Comparison of ENCODE assay signal across 7 cellular contexts in the genomic region with DNA sequence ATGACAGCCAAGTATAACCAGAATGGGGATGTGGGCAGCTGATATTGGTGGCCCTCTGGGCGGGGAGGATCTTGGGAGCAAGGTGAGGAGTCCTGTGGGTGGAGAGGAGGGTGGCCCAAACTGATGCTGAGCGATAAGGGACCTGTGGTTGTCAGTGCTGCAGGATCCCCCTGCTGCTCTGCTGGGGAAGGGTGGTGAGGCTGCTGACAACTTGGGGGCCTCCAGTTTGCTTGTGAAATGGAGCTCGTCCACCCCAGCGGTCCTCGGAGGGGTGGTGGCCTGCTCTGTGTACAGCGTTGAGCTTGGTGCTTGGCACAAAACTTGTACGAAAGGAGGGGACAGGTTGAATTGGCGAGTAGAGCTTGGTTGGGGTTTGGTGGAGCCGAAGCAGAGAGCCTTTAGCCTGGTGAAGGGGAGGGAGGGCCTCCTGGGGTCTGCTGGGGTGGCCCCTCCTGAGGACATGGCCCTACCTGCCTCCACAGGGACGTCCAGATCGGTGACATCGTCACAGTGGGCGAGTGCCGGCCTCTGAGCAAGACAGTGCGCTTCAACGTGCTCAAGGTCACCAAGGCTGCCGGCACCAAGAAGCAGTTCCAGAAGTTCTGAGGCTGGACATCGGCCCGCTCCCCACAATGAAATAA. TPM values are rescaled to one million over a fixed set of nuclear protein-coding genes. Genes with fewer than 3 reads are reported as not detected.
DNase-seq lines count a peak whose midpoint lies in the region; ATAC-seq and TF ChIP-seq lines count a peak whose summit lies in the region.

No MANE protein-coding gene starts in this region.

- CTCF ChIA-PET in HEK293 (lab: Yijun Ruan, JAX) = interaction anchor here (1.0 kb wide), 2 partner anchors 25 to 71 kb away, joined by 5 to 7 read pairs; a partner anchor contains a TSS
- CTCF ChIA-PET in activated B cell treated with CpG ODN at 0.5 μM for 24 hours (lab: Charles Lee) = interaction anchor here (0.7 kb wide), 1 partner anchor 48 kb away, joined by 5 read pairs; no protein-coding TSS in a partner anchor

- 93 to 97% methylated on average over 19 of the region's 19 CpGs for WGBS in endodermal cell (ENCODE audit: insufficient coverage in 1 of 2, insufficient read length in 1 of 2), 2 experiments

- intact Hi-C loops in activated B cell treated with CpG ODN at 0.5 μM for 24 hours (cut with micrococcal nuclease) = loop anchor here (5.0 to 10.0 kb wide), 4 partner anchors 33 to 1137 kb away; a partner anchor contains a TSS

- TF ChIP-seq CTCF in HEK293 (tag by site-specific recombination; IDR thresholded peaks at IDR 0.05) = no peak
- TF ChIP-seq CTCF in activated B cell treated with CpG ODN at 0.5 μM for 24 hours (IDR thresholded peaks at IDR 0.05) = no peak
- no peak for TF ChIP-seq CTCF in endodermal cell (conservative IDR thresholded peaks at IDR 0.05)

- H3K9ac ChIP-seq in endodermal cell (ENCODE audit: extremely low read depth, low read length, poor library complexity, severe bottlenecking) = no peak overlapping the region

- H3K4me3 Mint-ChIP-seq in activated B cell treated with CpG ODN at 0.5 μM for 24 hours (peak overlapping the region; percentile 93), endodermal cell (peak overlapping the region; percentile 94)
- peak overlapping the region; percentile 91 for H3K4me3 Mint-ChIP-seq in stimulated activated memory B cell treated with anti-CD40 and anti-IgM and Interleukin-4, amounts not matched to agents 10 μg/mL and 1 μg/mL and 100 μg/mL, for 72 hours

- peaks cover 15 to 37% of the 10 kb centered on the region in 2 experiments for H3K36me3 ChIP-seq in HEK293 (ENCODE audit: control insufficient read depth in 2 of 2, insufficient read depth in 1 of 2, low read length in 2 of 2)
- H3K36me3 ChIP-seq in endodermal cell (ENCODE audit: control insufficient read depth, insufficient read depth, low read length) = peaks cover 31% of the 10 kb centered on the region

- no peak for ATAC-seq in activated B cell treated with CpG ODN at 0.5 μM for 24 hours (ENCODE audit: low read depth)
- ATAC-seq in stimulated activated memory B cell treated with anti-CD40 and anti-IgM and Interleukin-4, amounts not matched to agents 10 μg/mL and 1 μg/mL and 100 μg/mL, for 72 hours = no peak

- H3K9me3 Mint-ChIP-seq in activated B cell treated with CpG ODN at 0.5 μM for 24 hours (no peaks in the 10 kb centered on the region), endodermal cell (no peaks in the 10 kb centered on the region)
- H3K9me3 Mint-ChIP-seq in stimulated activated memory B cell treated with anti-CD40 and anti-IgM and Interleukin-4, amounts not matched to agents 10 μg/mL and 1 μg/mL and 100 μg/mL, for 72 hours = no peaks in the 10 kb centered on the region

- H3K4me3 ChIP-seq in HEK293 (ENCODE audit: low read depth, low read length) (no peak overlapping the region), endodermal cell (ENCODE audit: low read length) (peak overlapping the region; percentile 99)

- peak overlapping the region; percentile 40; the same call in 1 of the 2 replicates for H3K27ac ChIP-seq in HEK293 (ENCODE audit: extremely low read depth, low read depth, low read length)
- no peak overlapping the region for H3K27ac ChIP-seq in endodermal cell (ENCODE audit: low read depth, low read length)

- POLR2A ChIA-PET in HEK293 (lab: Yijun Ruan, JAX) = interaction anchor here (0.7 to 1.6 kb wide), 6 partner anchors 46 to 268 kb away, joined by 3 to 5 read pairs (median 3); a partner anchor contains a TSS
- POLR2A ChIA-PET in activated B cell treated with CpG ODN at 0.5 μM for 24 hours (lab: Charles Lee) = interaction anchor here (0.5 to 1.0 kb wide), 3 partner anchors 12 to 958 kb away, joined by 3 read pairs; no protein-coding TSS in a partner anchor

- H3K4me1 ChIP-seq in HEK293 (ENCODE audit: control insufficient read depth, insufficient read depth, low read length) = peaks cover 7% of the 10 kb centered on the region
- H3K4me1 ChIP-seq in endodermal cell (ENCODE audit: control insufficient read depth, insufficient read depth, low read length) = peaks cover 12% of the 10 kb centered on the region

- H3K9me3 ChIP-seq in HEK293 (ENCODE audit: control insufficient read depth, insufficient read depth, low read depth, low read length) (no peaks in the 10 kb centered on the region), endodermal cell (ENCODE audit: control insufficient read depth, low read length) (no peaks in the 10 kb centered on the region)

- H3K4me1 Mint-ChIP-seq in activated B cell treated with CpG ODN at 0.5 μM for 24 hours = peaks cover 70% of the 10 kb centered on the region
- H3K4me1 Mint-ChIP-seq in endodermal cell = peaks cover 22% of the 10 kb centered on the region
- peaks cover 62% of the 10 kb centered on the region for H3K4me1 Mint-ChIP-seq in stimulated activated memory B cell treated with anti-CD40 and anti-IgM and Interleukin-4, amounts not matched to agents 10 μg/mL and 1 μg/mL and 100 μg/mL, for 72 hours

- H3K36me3 Mint-ChIP-seq in activated B cell treated with CpG ODN at 0.5 μM for 24 hours (ENCODE audit: low read depth) (peaks cover 46% of the 10 kb centered on the region), endodermal cell (ENCODE audit: low read depth) (peaks cover 31% of the 10 kb centered on the region)
- H3K36me3 Mint-ChIP-seq in stimulated activated memory B cell treated with anti-CD40 and anti-IgM and Interleukin-4, amounts not matched to agents 10 μg/mL and 1 μg/mL and 100 μg/mL, for 72 hours = peaks cover 44% of the 10 kb centered on the region

- H3K27me3 ChIP-seq in endodermal cell (ENCODE audit: control insufficient read depth, insufficient read depth, low read length, poor library complexity, severe bottlenecking) = no peaks in the 10 kb centered on the region

- H3K27me3 Mint-ChIP-seq in activated B cell treated with CpG ODN at 0.5 μM for 24 hours (no peaks in the 10 kb centered on the region), endodermal cell (ENCODE audit: insufficient read depth) (no peaks in the 10 kb centered on the region)
- H3K27me3 Mint-ChIP-seq in stimulated activated memory B cell treated with anti-CD40 and anti-IgM and Interleukin-4, amounts not matched to agents 10 μg/mL and 1 μg/mL and 100 μg/mL, for 72 hours = no peaks in the 10 kb centered on the region

- DNase-seq in activated B cell treated with CpG ODN at 0.5 μM for 24 hours (no peak), endodermal cell (no peak), nucleus accumbens (lab: John Stamatoyannopoulos, UW) (no peak), SKM-1 (lab: John Stamatoyannopoulos, UW; ENCODE audit: unreplicated experiment) (no peak), iPS-NIHi7 (ENCODE audit: extremely low spot score) (no peak)

- H3K27ac Mint-ChIP-seq in activated B cell treated with CpG ODN at 0.5 μM for 24 hours (peak overlapping the region; percentile 96), endodermal cell (peak overlapping the region; percentile 87)
- peak overlapping the region; percentile 98 for H3K27ac Mint-ChIP-seq in stimulated activated memory B cell treated with anti-CD40 and anti-IgM and Interleukin-4, amounts not matched to agents 10 μg/mL and 1 μg/mL and 100 μg/mL, for 72 hours

TF ChIP-seq in HEK293, 187 proteins besides CTCF, POLR2A, EP300 and RAD21 (continues in another document):
- TF ChIP-seq ZNF837 (tag by site-specific recombination; IDR thresholded peaks at IDR 0.05) = no peak
- TF ChIP-seq, protein P1, sequence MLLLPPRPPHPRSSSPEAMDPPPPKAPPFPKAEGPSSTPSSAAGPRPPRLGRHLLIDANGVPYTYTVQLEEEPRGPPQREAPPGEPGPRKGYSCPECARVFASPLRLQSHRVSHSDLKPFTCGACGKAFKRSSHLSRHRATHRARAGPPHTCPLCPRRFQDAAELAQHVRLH (tag by site-specific recombination; IDR thresholded peaks at IDR 0.05) = no peak
- TF ChIP-seq EGR2 (tag by site-specific recombination; IDR thresholded peaks at IDR 0.05; ENCODE audit: low read depth) = peak; percentile 57
- peak; percentile 48 for TF ChIP-seq ZFHX2 (tag by site-specific recombination; conservative IDR thresholded peaks at IDR 0.05)
- TF ChIP-seq, protein P2, sequence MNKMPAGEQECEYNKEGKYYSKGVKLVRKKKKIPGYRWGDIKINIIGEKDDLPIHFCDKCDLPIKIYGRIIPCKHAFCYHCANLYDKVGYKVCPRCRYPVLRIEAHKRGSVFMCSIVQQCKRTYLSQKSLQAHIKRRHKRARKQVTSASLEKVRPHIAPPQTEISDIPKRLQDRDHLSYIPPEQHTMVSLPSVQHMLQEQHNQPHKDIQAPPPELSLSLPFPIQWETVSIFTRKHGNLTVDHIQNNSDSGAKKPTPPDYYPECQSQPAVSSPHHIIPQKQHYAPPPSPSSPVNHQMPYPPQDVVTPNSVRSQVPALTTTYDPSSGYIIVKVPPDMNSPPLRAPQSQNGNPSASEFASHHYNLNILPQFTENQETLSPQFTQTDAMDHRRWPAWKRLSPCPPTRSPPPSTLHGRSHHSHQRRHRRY (tag by site-specific recombination; IDR thresholded peaks at IDR 0.05) = no peak
- no peak for TF ChIP-seq KLF10 (tag by site-specific recombination; IDR thresholded peaks at IDR 0.05)

RNA-seq across cellular contexts. Expression of a gene that starts 2.9 kb away (rescaled TPM):
- total RNA-seq in activated B cell treated with CpG ODN at 0.5 μM for 24 hours = 3,758 and 4,733 TPM in 2 replicates
- total RNA-seq in endodermal cell = 1,000 to 10,000 TPM; 1,814 to 2,035 TPM
- 2,952 TPM for polyA plus RNA-seq in endodermal cell (2013, experiment 1 of 2)
- polyA plus RNA-seq in endodermal cell (2013, experiment 2 of 2) = 2,847 TPM

RNA-seq across cellular contexts. Expression of a gene that starts 11.7 kb away (rescaled TPM):
- 6,642 and 7,342 TPM in 2 replicates for total RNA-seq in activated B cell treated with CpG ODN at 0.5 μM for 24 hours
- 1,000 to 10,000 TPM; 2,434 to 3,023 TPM for total RNA-seq in endodermal cell
- 2,455 TPM for polyA plus RNA-seq in endodermal cell (2013, experiment 1 of 2)
- polyA plus RNA-seq in endodermal cell (2013, experiment 2 of 2) = 2,303 TPM

RNA-seq across cellular contexts. Expression of a gene that starts 13.3 kb away (rescaled TPM):
- total RNA-seq in activated B cell treated with CpG ODN at 0.5 μM for 24 hours (17.4 and 18.8 TPM in 2 replicates), endodermal cell (10 to 100 TPM; 47.6 to 56.9 TPM)
- 28.7 TPM for polyA plus RNA-seq in endodermal cell (2013, experiment 1 of 2)
- polyA plus RNA-seq in endodermal cell (2013, experiment 2 of 2) = 27.4 TPM

RNA-seq across cellular contexts. Expression of a gene that starts 25.1 kb away (rescaled TPM):
- total RNA-seq in activated B cell treated with CpG ODN at 0.5 μM for 24 hours (15.4 and 17.7 TPM in 2 replicates), endodermal cell (1 to 10 TPM in 1 of 2 donors, under 1 TPM in 1; 0.75 to 2.3 TPM)
- 2.0 TPM for polyA plus RNA-seq in endodermal cell (2013, experiment 1 of 2)
- 0.75 TPM for polyA plus RNA-seq in endodermal cell (2013, experiment 2 of 2)

RNA-seq across cellular contexts. Expression of a gene that starts 28.7 kb away (rescaled TPM):
- total RNA-seq in activated B cell treated with CpG ODN at 0.5 μM for 24 hours = 0.89 and 1.1 TPM in 2 replicates
- total RNA-seq in endodermal cell = 1 to 10 TPM; 4.9 to 9.0 TPM
- polyA plus RNA-seq in endodermal cell (2013, experiment 1 of 2) = 7.5 TPM
- 6.7 TPM for polyA plus RNA-seq in endodermal cell (2013, experiment 2 of 2)
